ENCODE assay signal across 20 cellular contexts in the genomic region with DNA sequence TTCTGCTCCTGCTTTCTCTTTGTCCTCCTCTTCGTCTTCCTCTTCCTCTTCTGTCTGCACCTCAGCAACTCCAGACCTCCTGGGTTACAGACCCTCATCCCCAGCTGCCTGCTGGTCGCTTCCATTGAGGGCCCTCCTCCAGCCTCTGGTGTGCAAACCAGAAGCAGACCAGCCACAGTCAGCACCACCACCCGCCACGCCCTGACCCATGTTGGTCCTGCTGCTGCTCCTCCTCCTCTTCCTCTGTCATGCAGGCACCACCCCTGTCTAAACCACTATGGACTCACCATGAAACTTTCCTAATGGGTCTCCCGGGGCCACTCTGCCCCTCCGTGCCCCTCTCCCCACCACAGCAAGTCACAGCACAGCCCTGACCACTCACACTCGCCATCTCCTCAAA. TPM values are rescaled to one million over a fixed set of nuclear protein-coding genes. Genes with fewer than 3 reads are reported as not detected.
DNase-seq lines count a peak whose midpoint lies in the region; ATAC-seq, FAIRE-seq and TF ChIP-seq lines count a peak whose summit lies in the region.
"Had no signal": no experiment of that assay in that cellular context is flagged by ENCODE, and none has a peak within 500 bp of the region (broad histone marks: within the 10 kb centered on the region; RNA-seq: fewer than 3 reads in every experiment).

No MANE protein-coding gene starts in this region.

- CTCF ChIA-PET in K562 (lab: Yijun Ruan, JAX; ENCODE audit: low intra/inter-chr PET ratio) (interaction anchor here (0.5 kb wide), 1 partner anchor 83 kb away, joined by 3 read pairs; no protein-coding TSS in a partner anchor), mammary epithelial cell (lab: Charles Lee; ENCODE audit: low non-redundant PET) (no interaction called here)

- 38% methylated on average over 5 of the region's 7 CpGs for WGBS in K562 (ENCODE audit: insufficient coverage, low coverage, missing lambda C conversion rate)
- WGBS in mammary epithelial cell (ENCODE audit: low coverage, missing lambda C conversion rate) = 59% methylated on average over 4 of the region's 7 CpGs

- H3K4me1 ChIP-seq in K562 (replicated peaks in 1 of 2; ENCODE audit: control insufficient read depth in 2 of 2, insufficient read depth in 2 of 2, low read length in 2 of 2) = peaks cover 0 to 24% of the 10 kb centered on the region in 2 experiments; a peak in 2 of 5 replicates
- no peaks in the 10 kb centered on the region for H3K4me1 ChIP-seq in mammary epithelial cell (ENCODE audit: insufficient read depth, low read length)

- no peaks in the 10 kb centered on the region for H3K9me1 ChIP-seq in K562 (ENCODE audit: control insufficient read depth, insufficient read depth, low read length)

- TF ChIP-seq CTCF in K562 (IDR thresholded peaks at IDR 0.05 in 2 of 3, conservative IDR thresholded peaks at IDR 0.05 in 1 of 3; ENCODE audit: insufficient read depth in 2 of 3, low read depth in 1 of 3, low read length in 3 of 3) = no peak
- no peak for TF ChIP-seq CTCF in neural crest cell (conservative IDR thresholded peaks at IDR 0.05)
- TF ChIP-seq CTCF in mammary epithelial cell (conservative IDR thresholded peaks at IDR 0.05 in 1 of 2, IDR thresholded peaks at IDR 0.05 in 1 of 2; ENCODE audit: extremely low read depth in 1 of 2, insufficient read depth in 1 of 2, low read depth in 1 of 2, low read length in 2 of 2) = no peak

- no peak overlapping the region for H3K4me3 ChIP-seq in K562
- no peak overlapping the region for H3K4me3 ChIP-seq in mammary epithelial cell (replicated peaks in 1 of 3; ENCODE audit: insufficient read depth in 1 of 3, low read depth in 2 of 3, low read length in 3 of 3)

- H3K4me2 ChIP-seq in K562 (ENCODE audit: insufficient read depth, low read length) (no peak overlapping the region), mammary epithelial cell (ENCODE audit: insufficient read depth, low read depth, low read length) (no peak overlapping the region)

- BruUV-seq in K562 (replicated peaks; lab: Mats Ljungman, UMichigan) = no TSS peak
- no TSS peak for BruUV-seq in mammary epithelial cell (replicated peaks; lab: Mats Ljungman, UMichigan)

- in situ Hi-C loops in K562 (cut with MboI) = no loop called here
- in situ Hi-C loops in mammary epithelial cell (cut with MboI; ENCODE audit: low sequenced_read_pairs in 2 of 2) = no loop called here

- TF ChIP-seq POLR2A in K562 (conservative IDR thresholded peaks at IDR 0.05) = no peak

- H3K79me2 ChIP-seq in K562 (ENCODE audit: control insufficient read depth, insufficient read depth, low read length) (no peaks in the 10 kb centered on the region), mammary epithelial cell (ENCODE audit: insufficient read depth, low read length) (no peaks in the 10 kb centered on the region)

- no peak for TF ChIP-seq RAD21 in K562 (CRISPR knock-in tag; conservative IDR thresholded peaks at IDR 0.05 in 1 of 2, IDR thresholded peaks at IDR 0.05 in 1 of 2)

- no peak for TF ChIP-seq EP300 in K562 (IDR thresholded peaks at IDR 0.05; ENCODE audit: low read length)

- H3K36me3 Mint-ChIP-seq in activated CD4-positive, alpha-beta T cell treated with anti-CD3 and anti-CD28 coated beads, Interleukin-2, amount 10 ng/mL, durations not matched to agents 24 days and 14 days (ENCODE audit: low read depth) = peaks cover 27% of the 10 kb centered on the region
- H3K36me3 Mint-ChIP-seq in neural crest cell (ENCODE audit: low read depth) = peaks cover 4% of the 10 kb centered on the region

- H3K4me1 Mint-ChIP-seq in activated CD4-positive, alpha-beta T cell treated with anti-CD3 and anti-CD28 coated beads, Interleukin-2, amount 10 ng/mL, durations not matched to agents 24 days and 14 days = peaks cover 20% of the 10 kb centered on the region
- H3K4me1 Mint-ChIP-seq in neural crest cell = no peaks in the 10 kb centered on the region
- H3K4me1 Mint-ChIP-seq: endodermal cell had no signal

- H3K36me3 ChIP-seq in K562 (ENCODE audit: control insufficient read depth, insufficient read depth, low read length) = no peaks in the 10 kb centered on the region
- no peaks in the 10 kb centered on the region for H3K36me3 ChIP-seq in mammary epithelial cell (ENCODE audit: insufficient read depth, low read length)

- DNase-seq in activated CD4-positive, alpha-beta T cell treated with anti-CD3 and anti-CD28 coated beads, Interleukin-2, amount 10 ng/mL, durations not matched to agents 24 days and 14 days = no peak
- DNase-seq in activated CD4-positive, alpha-beta T cell treated with anti-CD3 and anti-CD28 coated beads for 4 hours = no peak
- DNase-seq in GM18507 (ENCODE audit: extremely low spot score, insufficient read length, low read depth) = no peak
- DNase-seq in K562 (ENCODE audit: extremely low read depth in 1 of 4, low spot score in 3 of 4) = no peak
- DNase-seq in neural crest cell (ENCODE audit: low read depth, low spot score) = no peak
- DNase-seq in mammary epithelial cell = no peak
- no peak for DNase-seq in head of caudate nucleus
- DNase-seq: anterior cingulate cortex; DMS53; endodermal cell; islet precursor cell; NCI-H187 treated with DMSO at 0.1 percent for 48 hours; NCI-H446 treated with DMSO at 0.1 percent for 48 hours; stimulated activated naive CD4-positive, alpha-beta T cell treated with Interleukin-2 at 50 U/mL for 16 hours; trophoblast cell had no signal

- FAIRE-seq in GM18507 (lab: Jason Lieb, UNC) (peak; percentile 86), K562 (lab: Jason Lieb, UNC) (no peak)
- FAIRE-seq: A204.1 had no signal

- no peaks in the 10 kb centered on the region for H3K9me3 Mint-ChIP-seq in activated CD4-positive, alpha-beta T cell treated with anti-CD3 and anti-CD28 coated beads, Interleukin-2, amount 10 ng/mL, durations not matched to agents 24 days and 14 days
- peaks cover 3% of the 10 kb centered on the region for H3K9me3 Mint-ChIP-seq in neural crest cell
- H3K9me3 Mint-ChIP-seq: endodermal cell had no signal

- H3K27ac ChIP-seq in K562 (ENCODE audit: extremely low read depth, low read depth, low read length) (no peak overlapping the region), mammary epithelial cell (ENCODE audit: insufficient read depth, low read depth, low read length) (no peak overlapping the region)
- H3K27ac ChIP-seq: C4-2B had no signal

- no peaks in the 10 kb centered on the region for H3K27me3 Mint-ChIP-seq in activated CD4-positive, alpha-beta T cell treated with anti-CD3 and anti-CD28 coated beads, Interleukin-2, amount 10 ng/mL, durations not matched to agents 24 days and 14 days
- H3K27me3 Mint-ChIP-seq in neural crest cell (ENCODE audit: low read depth) = no peaks in the 10 kb centered on the region

- H2AFZ ChIP-seq in K562 (ENCODE audit: low read depth, low read length) (no peak overlapping the region), mammary epithelial cell (ENCODE audit: low read depth, low read length) (no peak overlapping the region)

- no peaks in the 10 kb centered on the region for H4K20me1 ChIP-seq in K562 (replicated peaks; ENCODE audit: control insufficient read depth, insufficient read depth, low read length)
- no peaks in the 10 kb centered on the region for H4K20me1 ChIP-seq in mammary epithelial cell (ENCODE audit: insufficient read depth, low read length)

- POLR2A ChIA-PET in K562 (lab: Yijun Ruan, JAX) = interaction anchor here (0.6 kb wide), 1 partner anchor 1123 kb away, joined by 3 read pairs; no protein-coding TSS in a partner anchor

- no peaks in the 10 kb centered on the region for H3K27me3 ChIP-seq in K562 (ENCODE audit: control insufficient read depth in 2 of 2, insufficient read depth in 2 of 2, low read length in 2 of 2)
- H3K27me3 ChIP-seq in mammary epithelial cell (ENCODE audit: insufficient read depth, low read length) = no peaks in the 10 kb centered on the region

- intact Hi-C loops in activated CD4-positive, alpha-beta T cell treated with anti-CD3 and anti-CD28 coated beads, Interleukin-2, amount 10 ng/mL, durations not matched to agents 24 days and 14 days (cut with micrococcal nuclease) = no loop called here
- intact Hi-C loops in K562 (cut with micrococcal nuclease) (no loop called here), mammary epithelial cell (cut with micrococcal nuclease) (no loop called here), head of caudate nucleus (cut with DNase I) (no loop called here)

- ATAC-seq in K562 = peak; percentile 42; the same call in 2 of the 3 replicates
- ATAC-seq in GM18909 (IDR thresholded peaks at IDR 0.05; ENCODE audit: poor library complexity, unreplicated experiment) = no peak

- H3K9ac ChIP-seq in K562 (ENCODE audit: insufficient read depth in 1 of 2, low read depth in 2 of 2, low read length in 2 of 2) (peak overlapping the region in 1 of 2 experiments; percentile 79; a peak in 2 of 4 replicates), mammary epithelial cell (ENCODE audit: insufficient read depth, low read length) (no peak overlapping the region)

- H3K9me3 ChIP-seq in K562 (replicated peaks; ENCODE audit: control insufficient read depth, insufficient read depth, low read depth, low read length) (no peaks in the 10 kb centered on the region), mammary epithelial cell (replicated peaks; ENCODE audit: insufficient read depth, low read length) (no peaks in the 10 kb centered on the region)

- peak overlapping the region; percentile 51 for H3K4me3 Mint-ChIP-seq in activated CD4-positive, alpha-beta T cell treated with anti-CD3 and anti-CD28 coated beads, Interleukin-2, amount 10 ng/mL, durations not matched to agents 24 days and 14 days
- no peak overlapping the region for H3K4me3 Mint-ChIP-seq in neural crest cell
- H3K4me3 Mint-ChIP-seq: endodermal cell had no signal

- no peak overlapping the region for H3K27ac Mint-ChIP-seq in activated CD4-positive, alpha-beta T cell treated with anti-CD3 and anti-CD28 coated beads, Interleukin-2, amount 10 ng/mL, durations not matched to agents 24 days and 14 days
- peak overlapping the region; percentile 81 for H3K27ac Mint-ChIP-seq in neural crest cell (ENCODE audit: unreplicated experiment)
- H3K27ac Mint-ChIP-seq: endodermal cell had no signal

- dilution Hi-C loops in mammary epithelial cell (cut with HindIII; ENCODE audit: low sequenced_read_pairs) = no loop called here

RNA-seq across cellular contexts. Expression of a gene that starts 11.4 kb away (rescaled TPM):
- 26.7 and 33.0 TPM in 2 replicates for total RNA-seq in activated CD4-positive, alpha-beta T cell treated with anti-CD3 and anti-CD28 coated beads, Interleukin-2, amount 10 ng/mL, durations not matched to agents 24 days and 14 days
- 39.5 and 85.3 TPM in 2 replicates for total RNA-seq in K562 (2011; cell fraction: chromatin; rRNA removed; ENCODE audit: low replicate concordance)
- 68.9 and 71.6 TPM in 2 replicates for total RNA-seq in K562 (2011; cell fraction: nucleolus; rRNA removed)
- total RNA-seq in K562 (2011; cell fraction: nucleoplasm; rRNA removed) = 53.3 and 56.9 TPM in 2 replicates
- 34.7 and 44.7 TPM in 2 replicates for total RNA-seq in K562 (2014; rRNA removed)
- 8.9 and 12.3 TPM in 2 replicates for total RNA-seq in K562 (2014; rRNA removed; fragmentation: Illumina TruSeq; extraction: Trizol)
- total RNA-seq in K562 (2015; rRNA removed; fragmentation: Illumina TruSeq; extraction: Trizol) = 18.0 and 18.9 TPM in 2 replicates
- total RNA-seq in K562 (2021) = 40.5 and 43.6 TPM in 2 replicates
- 23.8 and 31.8 TPM in 2 replicates for polyA plus RNA-seq in K562 (2011; rRNA removed)
- polyA plus RNA-seq in K562 (2011; cell fraction: cytosol; rRNA removed) = 43.8 and 57.1 TPM in 2 replicates
- polyA plus RNA-seq in K562 (2011; cell fraction: nucleus; rRNA removed) = 27.5 and 35.1 TPM in 2 replicates
- polyA plus RNA-seq in K562 (2012) = 31.5 and 39.2 TPM in 2 replicates
- polyA plus RNA-seq in K562 (2014; fragmentation: Illumina TruSeq; extraction: Trizol) = 18.3 and 23.3 TPM in 2 replicates
- 1 to 10 TPM in 1 of 2 experiments, under 1 TPM in 1; 0.69 to 1.8 TPM for polyA plus RNA-seq in K562 (2014; fragmentation: Nextera tagmentation; extraction: Ambion mirVana)
- 33.3 and 34.5 TPM in 2 replicates for polyA plus RNA-seq in K562 (2014; rRNA removed)
- polyA minus RNA-seq in K562 (2011; rRNA and poly(A)+ RNA removed) = 15.2 and 19.6 TPM in 2 replicates
- 27.3 and 39.2 TPM in 2 replicates for polyA minus RNA-seq in K562 (2011; cell fraction: cytosol; rRNA and poly(A)+ RNA removed)
- 8.6 and 12.7 TPM in 2 replicates for polyA minus RNA-seq in K562 (2011; cell fraction: nucleus; rRNA and poly(A)+ RNA removed)
- total RNA-seq in neural crest cell = 33.3 and 35.6 TPM in 2 replicates
- total RNA-seq in mammary epithelial cell = 10 to 100 TPM; 18.5 to 25.6 TPM
- 26.1 TPM for polyA plus RNA-seq in mammary epithelial cell
- 19.0 TPM for polyA minus RNA-seq in mammary epithelial cell

RNA-seq across cellular contexts. Expression of a gene that starts 11.7 kb away (rescaled TPM):
- 33.1 and 36.0 TPM in 2 replicates for total RNA-seq in activated CD4-positive, alpha-beta T cell treated with anti-CD3 and anti-CD28 coated beads, Interleukin-2, amount 10 ng/mL, durations not matched to agents 24 days and 14 days
- total RNA-seq in K562 (2011; cell fraction: chromatin; rRNA removed; ENCODE audit: low replicate concordance) = 73.7 and 159 TPM in 2 replicates
- 83.4 and 88.2 TPM in 2 replicates for total RNA-seq in K562 (2011; cell fraction: nucleolus; rRNA removed)
- total RNA-seq in K562 (2011; cell fraction: nucleoplasm; rRNA removed) = 65.7 and 67.2 TPM in 2 replicates
- total RNA-seq in K562 (2014; rRNA removed) (10.5 and 12.3 TPM in 2 replicates), K562 (2014; rRNA removed; fragmentation: Illumina TruSeq; extraction: Trizol) (5.3 and 6.7 TPM in 2 replicates), K562 (2015; rRNA removed; fragmentation: Illumina TruSeq; extraction: Trizol) (8.3 and 10.0 TPM in 2 replicates), K562 (2021) (16.9 and 17.5 TPM in 2 replicates), neural crest cell (47.8 and 48.5 TPM in 2 replicates), mammary epithelial cell (10 to 100 TPM in 1 of 2 donors, 1 to 10 TPM in 1; 6.3 to 13.0 TPM)
- polyA plus RNA-seq in K562 (2011; rRNA removed) (20.0 and 22.3 TPM in 2 replicates), K562 (2014; fragmentation: Illumina TruSeq; extraction: Trizol) (8.7 and 10.9 TPM in 2 replicates), K562 (2014; fragmentation: Nextera tagmentation; extraction: Ambion mirVana) (1 to 10 TPM; 1.0 TPM), K562 (2014; rRNA removed) (21.9 and 25.3 TPM in 2 replicates), mammary epithelial cell (8.0 TPM)
- 9.6 and 16.9 TPM in 2 replicates for polyA plus RNA-seq in K562 (2011; cell fraction: cytosol; rRNA removed)
- 208 and 322 TPM in 2 replicates for polyA plus RNA-seq in K562 (2011; cell fraction: nucleus; rRNA removed)
- polyA plus RNA-seq in K562 (2012) = 13.2 and 23.9 TPM in 2 replicates
- 6.1 and 7.1 TPM in 2 replicates for polyA minus RNA-seq in K562 (2011; rRNA and poly(A)+ RNA removed)
- polyA minus RNA-seq in K562 (2011; cell fraction: cytosol; rRNA and poly(A)+ RNA removed) = 5.5 and 6.5 TPM in 2 replicates
- polyA minus RNA-seq in K562 (2011; cell fraction: nucleus; rRNA and poly(A)+ RNA removed) = 28.3 and 30.8 TPM in 2 replicates
- polyA minus RNA-seq in mammary epithelial cell = 3.8 TPM

RNA-seq across cellular contexts. Expression of a gene that starts 20.7 kb away (rescaled TPM):
- total RNA-seq in activated CD4-positive, alpha-beta T cell treated with anti-CD3 and anti-CD28 coated beads, Interleukin-2, amount 10 ng/mL, durations not matched to agents 24 days and 14 days = 256 and 268 TPM in 2 replicates
- total RNA-seq in K562 (2011; cell fraction: chromatin; rRNA removed; ENCODE audit: low replicate concordance) = 155 and 369 TPM in 2 replicates
- total RNA-seq in K562 (2011; cell fraction: nucleolus; rRNA removed) = 226 and 254 TPM in 2 replicates
- 195 and 197 TPM in 2 replicates for total RNA-seq in K562 (2011; cell fraction: nucleoplasm; rRNA removed)
- 51.8 and 54.5 TPM in 2 replicates for total RNA-seq in K562 (2014; rRNA removed)
- total RNA-seq in K562 (2014; rRNA removed; fragmentation: Illumina TruSeq; extraction: Trizol) = 29.5 and 35.8 TPM in 2 replicates
- 47.8 and 50.1 TPM in 2 replicates for total RNA-seq in K562 (2015; rRNA removed; fragmentation: Illumina TruSeq; extraction: Trizol)
- total RNA-seq in K562 (2021) = 71.4 and 71.8 TPM in 2 replicates
- polyA plus RNA-seq in K562 (2011; rRNA removed) = 49.9 TPM in 2 replicates
- 58.3 and 104 TPM in 2 replicates for polyA plus RNA-seq in K562 (2011; cell fraction: cytosol; rRNA removed)
- 149 and 242 TPM in 2 replicates for polyA plus RNA-seq in K562 (2011; cell fraction: nucleus; rRNA removed)
- polyA plus RNA-seq in K562 (2012) = 74.7 and 93.3 TPM in 2 replicates
- polyA plus RNA-seq in K562 (2014; fragmentation: Illumina TruSeq; extraction: Trizol) = 68.5 and 74.8 TPM in 2 replicates
- 1 to 10 TPM; 1.3 to 3.8 TPM for polyA plus RNA-seq in K562 (2014; fragmentation: Nextera tagmentation; extraction: Ambion mirVana)
- polyA plus RNA-seq in K562 (2014; rRNA removed) = 64.3 and 64.8 TPM in 2 replicates
- 17.2 and 36.1 TPM in 2 replicates for polyA minus RNA-seq in K562 (2011; rRNA and poly(A)+ RNA removed)
- polyA minus RNA-seq in K562 (2011; cell fraction: cytosol; rRNA and poly(A)+ RNA removed) = 32.9 and 43.7 TPM in 2 replicates
- 56.5 and 68.9 TPM in 2 replicates for polyA minus RNA-seq in K562 (2011; cell fraction: nucleus; rRNA and poly(A)+ RNA removed)
- 111 and 115 TPM in 2 replicates for total RNA-seq in neural crest cell
- 10 to 100 TPM; 21.8 to 38.3 TPM for total RNA-seq in mammary epithelial cell
- polyA plus RNA-seq in mammary epithelial cell = 30.3 TPM
- 21.6 TPM for polyA minus RNA-seq in mammary epithelial cell

RNA-seq across cellular contexts. Expression of a gene that starts 28.7 kb away (rescaled TPM):
- 99.7 and 101 TPM in 2 replicates for total RNA-seq in activated CD4-positive, alpha-beta T cell treated with anti-CD3 and anti-CD28 coated beads, Interleukin-2, amount 10 ng/mL, durations not matched to agents 24 days and 14 days
- total RNA-seq in K562 (2011; cell fraction: chromatin; rRNA removed; ENCODE audit: low replicate concordance) = 547 and 619 TPM in 2 replicates
- total RNA-seq in K562 (2011; cell fraction: nucleolus; rRNA removed) = 271 and 284 TPM in 2 replicates
- 322 TPM in 2 replicates for total RNA-seq in K562 (2011; cell fraction: nucleoplasm; rRNA removed)
- total RNA-seq in K562 (2014; rRNA removed) = 132 and 145 TPM in 2 replicates
- total RNA-seq in K562 (2014; rRNA removed; fragmentation: Illumina TruSeq; extraction: Trizol) = 101 and 104 TPM in 2 replicates
- total RNA-seq in K562 (2015; rRNA removed; fragmentation: Illumina TruSeq; extraction: Trizol) = 84.1 and 89.0 TPM in 2 replicates
- 272 and 273 TPM in 2 replicates for total RNA-seq in K562 (2021)
- 396 and 423 TPM in 2 replicates for polyA plus RNA-seq in K562 (2011; rRNA removed)
- polyA plus RNA-seq in K562 (2011; cell fraction: cytosol; rRNA removed) = 406 and 485 TPM in 2 replicates
- 513 and 551 TPM in 2 replicates for polyA plus RNA-seq in K562 (2011; cell fraction: nucleus; rRNA removed)
- polyA plus RNA-seq in K562 (2012) = 317 and 446 TPM in 2 replicates
- polyA plus RNA-seq in K562 (2014; fragmentation: Illumina TruSeq; extraction: Trizol) = 218 and 257 TPM in 2 replicates
- 100 to 1,000 TPM in 1 of 2 experiments, 10 to 100 TPM in 1; 60.4 to 114 TPM for polyA plus RNA-seq in K562 (2014; fragmentation: Nextera tagmentation; extraction: Ambion mirVana)
- polyA plus RNA-seq in K562 (2014; rRNA removed) = 250 and 261 TPM in 2 replicates
- polyA minus RNA-seq in K562 (2011; rRNA and poly(A)+ RNA removed) = 234 and 254 TPM in 2 replicates
- 143 and 160 TPM in 2 replicates for polyA minus RNA-seq in K562 (2011; cell fraction: cytosol; rRNA and poly(A)+ RNA removed)
- 73.8 and 104 TPM in 2 replicates for polyA minus RNA-seq in K562 (2011; cell fraction: nucleus; rRNA and poly(A)+ RNA removed)
- total RNA-seq in neural crest cell = 73.3 and 84.2 TPM in 2 replicates
- 10 to 100 TPM; 25.0 to 31.5 TPM for total RNA-seq in mammary epithelial cell
- 45.0 TPM for polyA plus RNA-seq in mammary epithelial cell
- 31.3 TPM for polyA minus RNA-seq in mammary epithelial cell

RNA-seq across cellular contexts. Expression of a gene that starts 58.3 kb away (rescaled TPM):
- total RNA-seq in activated CD4-positive, alpha-beta T cell treated with anti-CD3 and anti-CD28 coated beads, Interleukin-2, amount 10 ng/mL, durations not matched to agents 24 days and 14 days = 0.14 TPM in 1 of 2 replicates, not detected in the other
- not detected in 2 replicates for total RNA-seq in K562 (2011; cell fraction: chromatin; rRNA removed; ENCODE audit: low replicate concordance)
- not detected in 2 replicates for total RNA-seq in K562 (2011; cell fraction: nucleolus; rRNA removed)
- not detected in 2 replicates for total RNA-seq in K562 (2011; cell fraction: nucleoplasm; rRNA removed)
- total RNA-seq in K562 (2014; rRNA removed) (not detected in 2 replicates), K562 (2014; rRNA removed; fragmentation: Illumina TruSeq; extraction: Trizol) (not detected in 2 replicates), K562 (2015; rRNA removed; fragmentation: Illumina TruSeq; extraction: Trizol) (not detected in 2 replicates), K562 (2021) (0.22 TPM in 1 of 2 replicates, not detected in the other), neural crest cell (not detected in 2 replicates), mammary epithelial cell (not detected)
- polyA plus RNA-seq in K562 (2011; rRNA removed) (not detected in 2 replicates), K562 (2014; fragmentation: Illumina TruSeq; extraction: Trizol) (not detected in 2 replicates), K562 (2014; fragmentation: Nextera tagmentation; extraction: Ambion mirVana) (not detected), K562 (2014; rRNA removed) (not detected in 2 replicates), mammary epithelial cell (not detected)
- polyA plus RNA-seq in K562 (2011; cell fraction: cytosol; rRNA removed) = not detected in 2 replicates
- 0.27 TPM in 1 of 2 replicates, not detected in the other for polyA plus RNA-seq in K562 (2011; cell fraction: nucleus; rRNA removed)
- not detected in 2 replicates for polyA plus RNA-seq in K562 (2012)
- polyA minus RNA-seq in K562 (2011; rRNA and poly(A)+ RNA removed) = not detected in 2 replicates
- polyA minus RNA-seq in K562 (2011; cell fraction: cytosol; rRNA and poly(A)+ RNA removed) = not detected in 2 replicates
- polyA minus RNA-seq in K562 (2011; cell fraction: nucleus; rRNA and poly(A)+ RNA removed) = not detected in 2 replicates
- polyA minus RNA-seq in mammary epithelial cell = not detected
- total RNA-seq: lung microvascular endothelial cell, MCF 10A had no signal
